ENCODE assay signal across 24 cellular contexts in the genomic region with DNA sequence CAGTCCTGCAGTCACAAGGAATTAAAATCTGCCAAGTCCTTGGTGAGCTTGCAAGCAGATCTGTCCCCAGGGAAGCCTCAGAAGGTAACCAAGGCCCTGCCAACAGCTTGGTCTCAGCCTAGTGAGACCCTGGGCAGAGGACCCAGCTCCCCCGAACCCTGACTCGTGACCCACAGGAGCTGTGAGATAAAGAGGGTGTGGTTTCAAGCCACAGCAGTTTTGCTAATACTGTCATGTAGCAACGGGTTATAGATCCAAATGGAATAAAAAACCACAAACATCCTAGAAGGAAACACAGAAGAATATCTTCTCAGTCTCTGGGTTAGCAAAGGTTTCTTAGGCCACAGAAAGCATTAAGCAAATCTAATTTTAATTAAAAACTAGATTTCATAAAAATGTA.
A peak's percentile ranks its signal among the peaks of the same experiment; 100 is the strongest.
DNase-seq lines count a peak whose midpoint lies in the region; TF ChIP-seq lines count a peak whose summit lies in the region.
"Had no signal": no experiment of that assay in that cellular context is flagged by ENCODE, and none has a peak within 500 bp of the region (broad histone marks: within the 10 kb centered on the region; RNA-seq: fewer than 3 reads in every experiment).

No MANE protein-coding gene starts in this region.

- H3K18ac ChIP-seq in neuronal stem cell (ENCODE audit: low read length), result no peak overlapping the region

- whole genome bisulfite sequencing in GM23248 (ENCODE audit: low coverage in 1 of 2, low lambda C conversion rate in 2 of 2, missing lambda C conversion rate in 2 of 2), 2 experiments, result 26 to 34% methylated on average over 3 of the region's 3 CpGs
- no CpG with 5 or more reads among the region's 3 CpGs for WGBS in neuronal stem cell (ENCODE audit: extremely low coverage in 2 of 2, insufficient read length in 2 of 2, insufficient replicate concordance in 1 of 2), 2 donors

- H2BK15ac ChIP-seq in neuronal stem cell (ENCODE audit: low read length), result no peak overlapping the region

- no peak overlapping the region for H3K23ac ChIP-seq in neuronal stem cell (ENCODE audit: low read depth, low read length, poor library complexity)

- in situ Hi-C loops in GM23248 (cut with MboI), result no loop called here

- H2AK5ac ChIP-seq in neuronal stem cell (ENCODE audit: low read depth, low read length), result no peak overlapping the region

- TF ChIP-seq CTCF in DOHH2 (IDR thresholded peaks at IDR 0.05; ENCODE audit: low read depth, low read length, poor library complexity, severe bottlenecking) (no peak), SU-DHL-6 (IDR thresholded peaks at IDR 0.05; ENCODE audit: insufficient read depth, low read length, poor library complexity, severe bottlenecking) (no peak)

- H3K36me3 ChIP-seq in DOHH2 (ENCODE audit: control insufficient read depth, low read length) (no peaks in the 10 kb centered on the region), GM23248 (ENCODE audit: low read depth) (no peaks in the 10 kb centered on the region), SU-DHL-6 (ENCODE audit: low read length) (peaks cover 4% of the 10 kb centered on the region; the same call in 1 of the 2 replicates), neuronal stem cell (replicated peaks in 1 of 2; ENCODE audit: control insufficient read depth in 2 of 2, insufficient read depth in 2 of 2, low read length in 2 of 2) (peaks cover 2 to 18% of the 10 kb centered on the region in 2 donors)
- H3K36me3 ChIP-seq: adrenal gland, neural progenitor cell, SJCRH30, thyroid gland had no signal

- H2AFZ ChIP-seq in GM23248 (no peak overlapping the region), SU-DHL-6 (ENCODE audit: low read depth, low read length, severe bottlenecking) (no peak overlapping the region), neuronal stem cell (ENCODE audit: low read length) (no peak overlapping the region)
- H2AFZ ChIP-seq: neural progenitor cell had no signal

- H3K4me1 ChIP-seq in DOHH2 (ENCODE audit: control insufficient read depth, low read length), result peaks cover 19% of the 10 kb centered on the region
- peaks cover 39% of the 10 kb centered on the region for H3K4me1 ChIP-seq in GM23248 (ENCODE audit: insufficient read depth)
- no peaks in the 10 kb centered on the region for H3K4me1 ChIP-seq in neuronal stem cell (ENCODE audit: control insufficient read depth in 2 of 2, insufficient read depth in 1 of 2, low read depth in 1 of 2, low read length in 2 of 2)
- H3K4me1 ChIP-seq: adrenal gland, neural progenitor cell, SJCRH30, stomach, thyroid gland had no signal

- no peak overlapping the region for H2BK5ac ChIP-seq in neuronal stem cell (ENCODE audit: low read length)

- no peak overlapping the region for H3K9ac ChIP-seq in GM23248
- peak overlapping the region; percentile 39 for H3K9ac ChIP-seq in SU-DHL-6 (ENCODE audit: low read length)
- H3K9ac ChIP-seq in neuronal stem cell (ENCODE audit: low read depth, low read length, poor library complexity), result no peak overlapping the region
- H3K9ac ChIP-seq: neural progenitor cell had no signal

- H3K4me3 ChIP-seq in DOHH2 (ENCODE audit: low read length) (no peak overlapping the region), GM23248 (no peak overlapping the region), SU-DHL-6 (ENCODE audit: insufficient read depth, low read length, poor library complexity, severe bottlenecking) (peak overlapping the region; percentile 34), neuronal stem cell (ENCODE audit: low read length in 2 of 2) (peak overlapping the region in 1 of 2 donors; percentile 6)
- H3K4me3 ChIP-seq: adrenal gland, neural progenitor cell, SJCRH30, spleen, stomach, thyroid gland had no signal

- H2BK12ac ChIP-seq in neuronal stem cell (ENCODE audit: low read length), result no peak overlapping the region

- H3K9me2 ChIP-seq in DOHH2 (replicated peaks; ENCODE audit: control insufficient read depth, low read length) (no peaks in the 10 kb centered on the region), GM23248 (ENCODE audit: insufficient read depth) (no peaks in the 10 kb centered on the region), SU-DHL-6 (replicated peaks; ENCODE audit: insufficient read depth, low read length) (no peaks in the 10 kb centered on the region)

- H2BK120ac ChIP-seq in neuronal stem cell (ENCODE audit: low read depth, low read length), result no peak overlapping the region

- peak overlapping the region; percentile 48 for H3K4me2 ChIP-seq in DOHH2 (ENCODE audit: low read length)
- H3K4me2 ChIP-seq in GM23248 (ENCODE audit: unreplicated experiment), result peak overlapping the region; percentile 20
- H3K4me2 ChIP-seq in SU-DHL-6 (ENCODE audit: low read depth, low read length, poor library complexity, severe bottlenecking), result peak overlapping the region; percentile 88
- H3K4me2 ChIP-seq in neuronal stem cell (ENCODE audit: insufficient read depth, low read length, poor library complexity, severe bottlenecking), result no peak overlapping the region
- H3K4me2 ChIP-seq: neural progenitor cell had no signal

- H3F3A ChIP-seq in DOHH2 (ENCODE audit: control insufficient read depth, insufficient read depth) (no peaks in the 10 kb centered on the region), GM23248 (ENCODE audit: insufficient read depth) (peaks cover 29% of the 10 kb centered on the region), SU-DHL-6 (ENCODE audit: insufficient read depth) (peaks cover 13% of the 10 kb centered on the region)

- H3K79me1 ChIP-seq in neuronal stem cell (ENCODE audit: low read depth, low read length), result no peaks in the 10 kb centered on the region

- no peak overlapping the region for H4K91ac ChIP-seq in neuronal stem cell (ENCODE audit: low read depth, low read length, poor library complexity)

- H3K79me2 ChIP-seq in DOHH2 (ENCODE audit: control insufficient read depth, low read length) (no peaks in the 10 kb centered on the region), GM23248 (ENCODE audit: insufficient read depth) (no peaks in the 10 kb centered on the region), SU-DHL-6 (ENCODE audit: insufficient read depth, low read length) (no peaks in the 10 kb centered on the region)

- peak overlapping the region; percentile 37 for H3K4ac ChIP-seq in neuronal stem cell (ENCODE audit: low read length)

- no peaks in the 10 kb centered on the region for H3K27me3 ChIP-seq in DOHH2 (ENCODE audit: control insufficient read depth, low read length)
- no peaks in the 10 kb centered on the region for H3K27me3 ChIP-seq in GM23248 (replicated peaks; ENCODE audit: insufficient read depth)
- H3K27me3 ChIP-seq in SU-DHL-6 (ENCODE audit: low read length), result no peaks in the 10 kb centered on the region
- no peaks in the 10 kb centered on the region for H3K27me3 ChIP-seq in neuronal stem cell (ENCODE audit: control insufficient read depth in 3 of 3, insufficient read depth in 3 of 3, low read depth in 1 of 3, low read length in 3 of 3)
- H3K27me3 ChIP-seq: adrenal gland, dorsolateral prefrontal cortex, neural progenitor cell, SJCRH30, spleen, stomach, thyroid gland had no signal

- peak; percentile 17 for DNase-seq in GM23248
- no peak for DNase-seq in neuronal stem cell (ENCODE audit: low spot score)
- DNase-seq in activated naive CD4-positive, alpha-beta T cell treated with anti-CD3 and anti-CD28 coated beads, Interleukin-2, amount 50 U/mL, for 16 hours, result no peak
- DNase-seq in occipital lobe (lab: John Stamatoyannopoulos, UW), result no peak
- DNase-seq in DMS53 treated with DMSO at 0.1 percent for 48 hours (lab: John Stamatoyannopoulos, UW; ENCODE audit: unreplicated experiment), result no peak
- DNase-seq: activated CD8-positive, alpha-beta memory T cell treated with anti-CD3 and anti-CD28 coated beads, Interleukin-2, amount 50 U/mL, for 48 hours; adrenal gland; COR-L47; dorsolateral prefrontal cortex; H7; left colon; NCI-H1092; NCI-H1694; NCI-H446; NCI-H774; right cardiac atrium; RPMI8226; SJCRH30; spleen; stomach; thyroid gland had no signal

- H4K20me1 ChIP-seq in DOHH2 (ENCODE audit: control insufficient read depth, insufficient read depth, low read depth, low read length), result no peaks in the 10 kb centered on the region
- H4K20me1 ChIP-seq in GM23248 (ENCODE audit: insufficient read depth), result no peaks in the 10 kb centered on the region
- H4K20me1 ChIP-seq in SU-DHL-6 (ENCODE audit: low read depth, low read length), result no peaks in the 10 kb centered on the region

- no peak overlapping the region for H3K27ac ChIP-seq in DOHH2 (ENCODE audit: low read depth, low read length)
- no peak overlapping the region for H3K27ac ChIP-seq in GM23248
- peak overlapping the region; percentile 97 for H3K27ac ChIP-seq in SU-DHL-6 (ENCODE audit: low read depth, low read length)
- H3K27ac ChIP-seq in neuronal stem cell (replicated peaks; ENCODE audit: low read length), result no peak overlapping the region
- H3K27ac ChIP-seq: adrenal gland, dorsolateral prefrontal cortex, neural progenitor cell, SJCRH30, stomach, thyroid gland had no signal

- H3K9me3 ChIP-seq in DOHH2 (ENCODE audit: control insufficient read depth, insufficient read depth, low read length) (no peaks in the 10 kb centered on the region), GM23248 (ENCODE audit: low read depth) (no peaks in the 10 kb centered on the region), SU-DHL-6 (ENCODE audit: insufficient read depth, low read length) (no peaks in the 10 kb centered on the region), neuronal stem cell (replicated peaks in 1 of 2; ENCODE audit: control insufficient read depth in 2 of 2, insufficient read depth in 1 of 2, low read depth in 1 of 2, low read length in 2 of 2) (peaks cover 0 to 2% of the 10 kb centered on the region in 2 donors)
- H3K9me3 ChIP-seq: adrenal gland, SJCRH30, stomach, thyroid gland had no signal

- H3K14ac ChIP-seq in neuronal stem cell (ENCODE audit: low read length), result no peak overlapping the region

- no peak overlapping the region for H4K8ac ChIP-seq in neuronal stem cell (ENCODE audit: low read depth, low read length)
